11 cellular contexts compared by ENCODE assay signal in genomic region chr22:19596680-19597398, GRCh38.
DNase-seq lines count a peak whose midpoint lies in the region; ATAC-seq and TF ChIP-seq lines count a peak whose summit lies in the region.
"Had no signal": no experiment of that assay in that cellular context is flagged by ENCODE, and none has a peak within 500 bp of the region (broad histone marks: within the 10 kb centered on the region; RNA-seq: fewer than 3 reads in every experiment).

No MANE protein-coding gene starts in this region.

- CTCF ChIA-PET in T-cell (lab: Charles Lee) = no interaction called here

- TF ChIP-seq CTCF in esophagus squamous epithelium (IDR thresholded peaks at IDR 0.05) = no peak

- H3K4me3 Mint-ChIP-seq in activated T-cell treated with anti-CD3 and anti-CD28 coated beads, Interleukin-2, amount 50 U/mL, for 24 hours = peak overlapping the region; percentile 9
- H3K4me3 Mint-ChIP-seq in T-cell (peak overlapping the region; percentile 60 to 76 (median 69)), immature natural killer cell (no peak overlapping the region)

- H3K36me3 Mint-ChIP-seq in activated T-cell treated with anti-CD3 and anti-CD28 coated beads, Interleukin-2, amount 50 U/mL, for 24 hours (ENCODE audit: low read depth) = no peaks in the 10 kb centered on the region
- H3K36me3 Mint-ChIP-seq in T-cell (no peaks in the 10 kb centered on the region), immature natural killer cell (no peaks in the 10 kb centered on the region)

- intact Hi-C loops in esophagus squamous epithelium (cut with DNase I) = no loop called here

- POLR2A ChIA-PET in T-cell (lab: Charles Lee) = no interaction called here

- H3K9me3 ChIP-seq in esophagus squamous epithelium (no peaks in the 10 kb centered on the region), subcutaneous abdominal adipose tissue (ENCODE audit: control insufficient read depth in 5 of 5, low read length in 5 of 5) (no peaks in the 10 kb centered on the region)

- TF ChIP-seq POLR2A in esophagus squamous epithelium (IDR thresholded peaks at IDR 0.05) = no peak

- WGBS in esophagus squamous epithelium, 2 donors = 56 to 77% methylated on average over 7 to 15 of the region's 20 CpGs

- peaks cover 4 to 21% (median 12%) of the 10 kb centered on the region in 3 donors for H3K4me1 ChIP-seq in esophagus squamous epithelium
- peaks cover 0 to 52% (median 8%) of the 10 kb centered on the region in 5 donors for H3K4me1 ChIP-seq in subcutaneous abdominal adipose tissue (ENCODE audit: control insufficient read depth in 5 of 5, insufficient read depth in 5 of 5, low read length in 5 of 5)

- H3K27me3 Mint-ChIP-seq in activated T-cell treated with anti-CD3 and anti-CD28 coated beads, Interleukin-2, amount 50 U/mL, for 24 hours = no peaks in the 10 kb centered on the region
- no peaks in the 10 kb centered on the region for H3K27me3 Mint-ChIP-seq in T-cell
- peaks cover 0 to 2% (median 0%) of the 10 kb centered on the region in 3 donors for H3K27me3 Mint-ChIP-seq in immature natural killer cell (ENCODE audit: low read depth in 3 of 3)

- no peak for DNase-seq in activated T-cell treated with anti-CD3 and anti-CD28 coated beads, Interleukin-2, amount 50 U/mL, for 24 hours
- DNase-seq in activated T-cell treated with anti-CD3 and anti-CD28 coated beads for 4 hours (no peak), T-cell (peak in 1 of 34 experiments; percentile 9), esophagus squamous epithelium (lab: John Stamatoyannopoulos, UW) (no peak), HUDEP-2 (lab: John Stamatoyannopoulos, UW; ENCODE audit: unreplicated experiment in 76 of 76) (no peak), immature natural killer cell (no peak)
- DNase-seq: MM.1S, NCI-H510A, SHP77 treated with DMSO at 0.1 percent for 48 hours had no signal

- peaks cover 48% of the 10 kb centered on the region for H3K4me1 Mint-ChIP-seq in activated T-cell treated with anti-CD3 and anti-CD28 coated beads, Interleukin-2, amount 50 U/mL, for 24 hours (ENCODE audit: low read depth)
- H3K4me1 Mint-ChIP-seq in T-cell (peaks cover 53 to 63% (median 61%) of the 10 kb centered on the region in 3 donors), immature natural killer cell (no peaks in the 10 kb centered on the region)

- H3K27ac ChIP-seq in esophagus squamous epithelium (peak overlapping the region in 3 of 4 donors; percentile 50 to 70 (median 58)), subcutaneous abdominal adipose tissue (ENCODE audit: low read depth, low read length) (peak overlapping the region; percentile 50)

- H3K9ac ChIP-seq in subcutaneous abdominal adipose tissue (ENCODE audit: low read length in 5 of 5) = no peak overlapping the region

- H3K27ac Mint-ChIP-seq in activated T-cell treated with anti-CD3 and anti-CD28 coated beads, Interleukin-2, amount 50 U/mL, for 24 hours = peak overlapping the region; percentile 30
- peak overlapping the region; percentile 99 for H3K27ac Mint-ChIP-seq in T-cell
- no peak overlapping the region for H3K27ac Mint-ChIP-seq in immature natural killer cell

- H3K4me3 ChIP-seq in esophagus squamous epithelium (no peak overlapping the region), subcutaneous abdominal adipose tissue (ENCODE audit: low read depth in 1 of 5, low read length in 5 of 5) (no peak overlapping the region)

- ATAC-seq in T-cell (replicated peaks in 1 of 4) (peak in 1 of 4 experiments; percentile 28), HG03439 (IDR thresholded peaks at IDR 0.05; ENCODE audit: unreplicated experiment) (no peak)

- H3K9me3 Mint-ChIP-seq in activated T-cell treated with anti-CD3 and anti-CD28 coated beads, Interleukin-2, amount 50 U/mL, for 24 hours = no peaks in the 10 kb centered on the region
- H3K9me3 Mint-ChIP-seq in T-cell (no peaks in the 10 kb centered on the region), immature natural killer cell (no peaks in the 10 kb centered on the region)

- peaks cover 0 to 11% (median 0%) of the 10 kb centered on the region in 4 donors for H3K27me3 ChIP-seq in esophagus squamous epithelium
- peaks cover 0 to 10% (median 5%) of the 10 kb centered on the region in 5 donors for H3K27me3 ChIP-seq in subcutaneous abdominal adipose tissue (ENCODE audit: control insufficient read depth in 5 of 5, insufficient read depth in 4 of 5, low read length in 5 of 5)

- no peaks in the 10 kb centered on the region for H3K36me3 ChIP-seq in esophagus squamous epithelium
- no peaks in the 10 kb centered on the region for H3K36me3 ChIP-seq in subcutaneous abdominal adipose tissue (ENCODE audit: control insufficient read depth in 5 of 5, insufficient read depth in 5 of 5, low read length in 5 of 5)

Comparison
In these comparisons a context has a peak if more than half of its experiments do, and no peak if none do; other contexts are left out.
1. H3K27ac Mint-ChIP-seq: peak in activated T-cell treated with anti-CD3 and anti-CD28 coated beads, Interleukin-2, amount 50 U/mL, for 24 hours (single experiment) and T-cell (2 of 2); none in immature natural killer cell (0 of 6).
2. H3K4me3 Mint-ChIP-seq: peak in activated T-cell treated with anti-CD3 and anti-CD28 coated beads, Interleukin-2, amount 50 U/mL, for 24 hours (single experiment) and T-cell (3 of 3); none in immature natural killer cell (0 of 5).